In genomic region chr7:47320296-47320695, GRCh38 we compare ENCODE assay signal across 10 cellular contexts.
"Had no signal": no experiment of that assay in that cellular context is flagged by ENCODE, and none has a peak within 500 bp of the region (broad histone marks: within the 10 kb centered on the region; RNA-seq: fewer than 3 reads in every experiment).

No MANE protein-coding gene starts in this region.

- H3K27ac Mint-ChIP-seq: activated T-helper 2 cell treated with anti-CD3 and anti-CD28 coated beads, Interferon-gamma antibody, Interleukin-2, Interleukin-4, amounts not matched to agents 10 μg/mL and 5 μg/mL and 100 μg/mL, durations not matched to agents 14 hours and 24 hours and 36 hours; endodermal cell had no signal

- ATAC-seq: body of pancreas, foreskin keratinocyte, left lung had no signal

- H3K4me3 ChIP-seq: adrenal gland, body of pancreas, left lung, thyroid gland had no signal

- H3K4me1 ChIP-seq: foreskin keratinocyte had no signal

- H3K4me3 Mint-ChIP-seq: endodermal cell had no signal

- DNase-seq: activated naive CD4-positive, alpha-beta T cell treated with anti-CD3 and anti-CD28 coated beads, Interleukin-2, amount 50 U/mL, for 16 hours; adrenal gland; body of pancreas; endodermal cell; foreskin keratinocyte; left lung; mesendoderm; small intestine; thyroid gland had no signal

- H3K27me3 ChIP-seq: adrenal gland, body of pancreas, foreskin keratinocyte, left lung, thyroid gland had no signal

- H3K9me3 ChIP-seq: adrenal gland, body of pancreas, left lung, thyroid gland had no signal

- H3K27ac ChIP-seq: body of pancreas, foreskin keratinocyte, left lung had no signal

- H3K9me3 Mint-ChIP-seq: activated T-helper 2 cell treated with anti-CD3 and anti-CD28 coated beads, Interferon-gamma antibody, Interleukin-2, Interleukin-4, amounts not matched to agents 10 μg/mL and 5 μg/mL and 100 μg/mL, durations not matched to agents 14 hours and 24 hours and 36 hours; endodermal cell had no signal
